Comparison of ENCODE assay signal across 1 cellular context in the genomic region with DNA sequence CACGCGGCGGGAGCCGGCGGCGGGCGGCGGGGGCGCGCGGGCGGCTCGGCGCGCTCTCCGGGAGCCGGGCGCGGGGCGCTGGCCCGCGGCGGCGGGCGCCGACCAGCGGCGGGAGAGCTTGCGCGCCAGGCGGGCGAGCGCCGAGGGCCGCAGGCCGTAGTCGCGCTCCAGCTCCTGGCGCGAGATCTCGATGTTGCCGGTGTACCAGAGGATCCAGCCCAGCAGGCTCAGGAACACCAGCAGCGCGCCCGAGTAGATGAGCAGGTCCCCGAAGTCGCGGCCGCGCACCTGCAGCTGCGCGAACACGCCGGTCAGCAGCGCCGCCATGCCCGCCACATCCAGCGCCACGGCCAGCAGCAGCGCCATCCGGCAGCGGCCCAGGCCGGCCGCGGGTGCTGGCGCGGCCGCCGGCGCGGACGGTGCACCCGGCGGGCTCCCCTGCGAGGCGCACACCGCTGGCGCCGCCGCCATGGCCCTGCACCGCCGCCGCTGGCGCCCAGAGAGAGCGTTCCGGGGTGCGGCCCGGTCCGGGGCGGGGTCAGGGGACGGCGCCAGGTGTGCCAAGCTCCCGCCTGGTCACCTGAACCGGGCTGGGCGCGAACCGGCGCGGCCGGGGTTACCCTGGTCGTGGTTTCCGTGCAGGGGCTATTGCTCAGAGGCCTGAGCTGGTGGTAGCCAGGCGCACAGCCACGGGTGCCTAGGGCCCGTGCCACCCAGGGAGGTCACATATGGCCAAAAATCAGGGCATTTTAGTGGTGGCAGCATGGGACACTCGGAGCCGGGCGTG.
TF ChIP-seq lines count a peak whose summit lies in the region.

A gene with protein sequence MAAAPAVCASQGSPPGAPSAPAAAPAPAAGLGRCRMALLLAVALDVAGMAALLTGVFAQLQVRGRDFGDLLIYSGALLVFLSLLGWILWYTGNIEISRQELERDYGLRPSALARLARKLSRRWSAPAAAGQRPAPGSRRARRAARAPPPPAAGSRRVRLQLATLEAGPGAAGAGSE (minus strand): TSS at position 504 of the 787 bp plus-strand sequence. CDS start 33 bp downstream, at position 471.

TF ChIP-seq in HEK293, 187 proteins besides CTCF, POLR2A, EP300 and RAD21 (continued from another document):
- TF ChIP-seq, protein P1, sequence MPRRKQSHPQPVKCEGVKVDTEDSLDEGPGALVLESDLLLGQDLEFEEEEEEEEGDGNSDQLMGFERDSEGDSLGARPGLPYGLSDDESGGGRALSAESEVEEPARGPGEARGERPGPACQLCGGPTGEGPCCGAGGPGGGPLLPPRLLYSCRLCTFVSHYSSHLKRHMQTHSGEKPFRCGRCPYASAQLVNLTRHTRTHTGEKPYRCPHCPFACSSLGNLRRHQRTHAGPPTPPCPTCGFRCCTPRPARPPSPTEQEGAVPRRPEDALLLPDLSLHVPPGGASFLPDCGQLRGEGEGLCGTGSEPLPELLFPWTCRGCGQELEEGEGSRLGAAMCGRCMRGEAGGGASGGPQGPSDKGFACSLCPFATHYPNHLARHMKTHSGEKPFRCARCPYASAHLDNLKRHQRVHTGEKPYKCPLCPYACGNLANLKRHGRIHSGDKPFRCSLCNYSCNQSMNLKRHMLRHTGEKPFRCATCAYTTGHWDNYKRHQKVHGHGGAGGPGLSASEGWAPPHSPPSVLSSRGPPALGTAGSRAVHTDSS (tag by site-specific recombination; IDR thresholded peaks at IDR 0.05): no peak
- TF ChIP-seq ZNF558 (tag by site-specific recombination; IDR thresholded peaks at IDR 0.05) (no peak), ZNF16 (tag by site-specific recombination; IDR thresholded peaks at IDR 0.05; ENCODE audit: low read depth) (no peak), ZNF670 (tag by site-specific recombination; IDR thresholded peaks at IDR 0.05; ENCODE audit: low read depth) (no peak), ZNF311 (tag by site-specific recombination; IDR thresholded peaks at IDR 0.05; ENCODE audit: borderline replicate concordance) (no peak), ZNF624 (tag by site-specific recombination; IDR thresholded peaks at IDR 0.05) (no peak), ZNF391 (tag by site-specific recombination; IDR thresholded peaks at IDR 0.05; ENCODE audit: borderline replicate concordance, low read depth) (no peak), YY1 (tag by site-specific recombination; IDR thresholded peaks at IDR 0.05) (no peak), ZNF155 (tag by site-specific recombination; IDR thresholded peaks at IDR 0.05) (no peak), ZNF510 (tag by site-specific recombination; IDR thresholded peaks at IDR 0.05; ENCODE audit: insufficient replicate concordance) (no peak)
- TF ChIP-seq, protein P2, sequence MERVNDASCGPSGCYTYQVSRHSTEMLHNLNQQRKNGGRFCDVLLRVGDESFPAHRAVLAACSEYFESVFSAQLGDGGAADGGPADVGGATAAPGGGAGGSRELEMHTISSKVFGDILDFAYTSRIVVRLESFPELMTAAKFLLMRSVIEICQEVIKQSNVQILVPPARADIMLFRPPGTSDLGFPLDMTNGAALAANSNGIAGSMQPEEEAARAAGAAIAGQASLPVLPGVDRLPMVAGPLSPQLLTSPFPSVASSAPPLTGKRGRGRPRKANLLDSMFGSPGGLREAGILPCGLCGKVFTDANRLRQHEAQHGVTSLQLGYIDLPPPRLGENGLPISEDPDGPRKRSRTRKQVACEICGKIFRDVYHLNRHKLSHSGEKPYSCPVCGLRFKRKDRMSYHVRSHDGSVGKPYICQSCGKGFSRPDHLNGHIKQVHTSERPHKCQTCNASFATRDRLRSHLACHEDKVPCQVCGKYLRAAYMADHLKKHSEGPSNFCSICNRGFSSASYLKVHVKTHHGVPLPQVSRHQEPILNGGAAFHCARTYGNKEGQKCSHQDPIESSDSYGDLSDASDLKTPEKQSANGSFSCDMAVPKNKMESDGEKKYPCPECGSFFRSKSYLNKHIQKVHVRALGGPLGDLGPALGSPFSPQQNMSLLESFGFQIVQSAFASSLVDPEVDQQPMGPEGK (tag by site-specific recombination; IDR thresholded peaks at IDR 0.05): no peak
- TF ChIP-seq, protein P3, sequence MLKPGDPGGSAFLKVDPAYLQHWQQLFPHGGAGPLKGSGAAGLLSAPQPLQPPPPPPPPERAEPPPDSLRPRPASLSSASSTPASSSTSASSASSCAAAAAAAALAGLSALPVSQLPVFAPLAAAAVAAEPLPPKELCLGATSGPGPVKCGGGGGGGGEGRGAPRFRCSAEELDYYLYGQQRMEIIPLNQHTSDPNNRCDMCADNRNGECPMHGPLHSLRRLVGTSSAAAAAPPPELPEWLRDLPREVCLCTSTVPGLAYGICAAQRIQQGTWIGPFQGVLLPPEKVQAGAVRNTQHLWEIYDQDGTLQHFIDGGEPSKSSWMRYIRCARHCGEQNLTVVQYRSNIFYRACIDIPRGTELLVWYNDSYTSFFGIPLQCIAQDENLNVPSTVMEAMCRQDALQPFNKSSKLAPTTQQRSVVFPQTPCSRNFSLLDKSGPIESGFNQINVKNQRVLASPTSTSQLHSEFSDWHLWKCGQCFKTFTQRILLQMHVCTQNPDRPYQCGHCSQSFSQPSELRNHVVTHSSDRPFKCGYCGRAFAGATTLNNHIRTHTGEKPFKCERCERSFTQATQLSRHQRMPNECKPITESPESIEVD (tag by site-specific recombination; IDR thresholded peaks at IDR 0.05): no peak
TF ChIP-seq in HEK293: peak in this region for 0.
